Comparison of ENCODE assay signal across 8 cellular contexts in genomic region chr19:41398603-41399002, GRCh38. TPM values are rescaled to one million over a fixed set of nuclear protein-coding genes. Genes with fewer than 3 reads are reported as not detected.
A peak's percentile ranks its signal among the peaks of the same experiment; 100 is the strongest.
DNase-seq lines count a peak whose midpoint lies in the region; ATAC-seq and TF ChIP-seq lines count a peak whose summit lies in the region.

No MANE protein-coding gene starts in this region.

- DNase-seq in NCI-H2227 (lab: John Stamatoyannopoulos, UW; ENCODE audit: unreplicated experiment), result peak; percentile 39
- no peak for DNase-seq in NCI-H2227 treated with DMSO at 0.1 percent for 48 hours (lab: John Stamatoyannopoulos, UW)
- DNase-seq in activated B cell treated with CpG ODN at 0.5 μM for 24 hours, result no peak
- DNase-seq in iPS DF 6.9 (ENCODE audit: low read depth, low spot score), result no peak
- DNase-seq in stimulated activated effector memory CD8-positive, alpha-beta T cell treated with anti-CD3 and anti-CD28 coated beads, Interleukin-12 subunit alpha, Interleukin-12 subunit beta, amount 100 ng/mL, for 72 hours (ENCODE audit: low spot score in 2 of 2), result no peak
- DNase-seq in central memory CD4-positive, alpha-beta T cell, result no peak
- DNase-seq in epidermal melanocyte (ENCODE audit: insufficient read length, low spot score), result no peak
- no peak for DNase-seq in NK-92 (lab: John Stamatoyannopoulos, UW; ENCODE audit: unreplicated experiment)

- H3K36me3 Mint-ChIP-seq in activated B cell treated with CpG ODN at 0.5 μM for 24 hours (ENCODE audit: low read depth), result peaks cover 25% of the 10 kb centered on the region
- peaks cover 25% of the 10 kb centered on the region for H3K36me3 Mint-ChIP-seq in stimulated activated effector memory CD8-positive, alpha-beta T cell treated with anti-CD3 and anti-CD28 coated beads, Interleukin-12 subunit alpha, Interleukin-12 subunit beta, amount 100 ng/mL, for 72 hours

- WGBS in iPS DF 6.9 (ENCODE audit: insufficient coverage, insufficient read length), result no CpG with 5 or more reads among the region's 3 CpGs

- POLR2A ChIA-PET in activated B cell treated with CpG ODN at 0.5 μM for 24 hours (lab: Charles Lee), result interaction anchor here (0.6 to 1.3 kb wide), 4 partner anchors 35 to 581 kb away, joined by 3 to 5 read pairs (median 3); partner anchors contain the start of gene B9D2

- H3K27me3 ChIP-seq in iPS DF 6.9 (ENCODE audit: control insufficient read depth, insufficient read depth, low read length), result no peaks in the 10 kb centered on the region

- no peaks in the 10 kb centered on the region; the same call in 1 of the 2 replicates for H3K36me3 ChIP-seq in iPS DF 6.9 (ENCODE audit: control insufficient read depth, insufficient read depth, low read length)

- intact Hi-C loops in activated B cell treated with CpG ODN at 0.5 μM for 24 hours (cut with micrococcal nuclease), result no loop called here

- no peak for ATAC-seq in activated B cell treated with CpG ODN at 0.5 μM for 24 hours (ENCODE audit: low read depth)
- ATAC-seq in stimulated activated effector memory CD8-positive, alpha-beta T cell treated with anti-CD3 and anti-CD28 coated beads, Interleukin-12 subunit alpha, Interleukin-12 subunit beta, amount 100 ng/mL, for 72 hours, result no peak

- peaks cover 3% of the 10 kb centered on the region; the same call in 1 of the 2 replicates for H3K4me1 ChIP-seq in iPS DF 6.9 (ENCODE audit: control insufficient read depth, insufficient read depth, low read length)

- CTCF ChIA-PET in activated B cell treated with CpG ODN at 0.5 μM for 24 hours (lab: Charles Lee), result no interaction called here

- H3K27me3 Mint-ChIP-seq in activated B cell treated with CpG ODN at 0.5 μM for 24 hours, result no peaks in the 10 kb centered on the region

- peak overlapping the region; percentile 94; the same call in 1 of the 2 replicates for H3K4me3 ChIP-seq in iPS DF 6.9 (ENCODE audit: low read length)

- no peak overlapping the region for H3K27ac Mint-ChIP-seq in activated B cell treated with CpG ODN at 0.5 μM for 24 hours
- H3K27ac Mint-ChIP-seq in stimulated activated effector memory CD8-positive, alpha-beta T cell treated with anti-CD3 and anti-CD28 coated beads, Interleukin-12 subunit alpha, Interleukin-12 subunit beta, amount 100 ng/mL, for 72 hours, result peak overlapping the region; percentile 100

- H3K4me1 Mint-ChIP-seq in activated B cell treated with CpG ODN at 0.5 μM for 24 hours, result peaks cover 47% of the 10 kb centered on the region
- peaks cover 57% of the 10 kb centered on the region for H3K4me1 Mint-ChIP-seq in stimulated activated effector memory CD8-positive, alpha-beta T cell treated with anti-CD3 and anti-CD28 coated beads, Interleukin-12 subunit alpha, Interleukin-12 subunit beta, amount 100 ng/mL, for 72 hours

- H3K9me3 Mint-ChIP-seq in activated B cell treated with CpG ODN at 0.5 μM for 24 hours, result no peaks in the 10 kb centered on the region
- no peaks in the 10 kb centered on the region for H3K9me3 Mint-ChIP-seq in stimulated activated effector memory CD8-positive, alpha-beta T cell treated with anti-CD3 and anti-CD28 coated beads, Interleukin-12 subunit alpha, Interleukin-12 subunit beta, amount 100 ng/mL, for 72 hours

- no peaks in the 10 kb centered on the region for H3K9me3 ChIP-seq in iPS DF 6.9 (ENCODE audit: control insufficient read depth, insufficient read depth, low read length)

- H3K27ac ChIP-seq in iPS DF 6.9 (ENCODE audit: low read length), result no peak overlapping the region

- no peak for TF ChIP-seq CTCF in activated B cell treated with CpG ODN at 0.5 μM for 24 hours (IDR thresholded peaks at IDR 0.05)

- peak overlapping the region; percentile 98 for H3K4me3 Mint-ChIP-seq in activated B cell treated with CpG ODN at 0.5 μM for 24 hours
- H3K4me3 Mint-ChIP-seq in stimulated activated effector memory CD8-positive, alpha-beta T cell treated with anti-CD3 and anti-CD28 coated beads, Interleukin-12 subunit alpha, Interleukin-12 subunit beta, amount 100 ng/mL, for 72 hours, result peak overlapping the region; percentile 99

RNA-seq across cellular contexts. Expression of gene BCKDHA, which starts 1.0 kb away (rescaled TPM):
- 22.2 and 25.2 TPM in 2 replicates for total RNA-seq in activated B cell treated with CpG ODN at 0.5 μM for 24 hours

RNA-seq across cellular contexts. Expression of gene EXOSC5, which starts 1.4 kb away (rescaled TPM):
- 30.1 and 31.6 TPM in 2 replicates for total RNA-seq in activated B cell treated with CpG ODN at 0.5 μM for 24 hours

RNA-seq across cellular contexts. Expression of gene TMEM91, which starts 22.3 kb away (rescaled TPM):
- 3.7 and 4.6 TPM in 2 replicates for total RNA-seq in activated B cell treated with CpG ODN at 0.5 μM for 24 hours

RNA-seq across cellular contexts. Expression of gene B3GNT8, which starts 28.6 kb away (rescaled TPM):
- 0.10 and 0.24 TPM in 2 replicates for total RNA-seq in activated B cell treated with CpG ODN at 0.5 μM for 24 hours

RNA-seq across cellular contexts. Expression of gene B9D2, which starts 34.7 kb away (rescaled TPM):
- 11.7 and 14.2 TPM in 2 replicates for total RNA-seq in activated B cell treated with CpG ODN at 0.5 μM for 24 hours
